ENCODE assay signal across 1 cellular context in the genomic region with DNA sequence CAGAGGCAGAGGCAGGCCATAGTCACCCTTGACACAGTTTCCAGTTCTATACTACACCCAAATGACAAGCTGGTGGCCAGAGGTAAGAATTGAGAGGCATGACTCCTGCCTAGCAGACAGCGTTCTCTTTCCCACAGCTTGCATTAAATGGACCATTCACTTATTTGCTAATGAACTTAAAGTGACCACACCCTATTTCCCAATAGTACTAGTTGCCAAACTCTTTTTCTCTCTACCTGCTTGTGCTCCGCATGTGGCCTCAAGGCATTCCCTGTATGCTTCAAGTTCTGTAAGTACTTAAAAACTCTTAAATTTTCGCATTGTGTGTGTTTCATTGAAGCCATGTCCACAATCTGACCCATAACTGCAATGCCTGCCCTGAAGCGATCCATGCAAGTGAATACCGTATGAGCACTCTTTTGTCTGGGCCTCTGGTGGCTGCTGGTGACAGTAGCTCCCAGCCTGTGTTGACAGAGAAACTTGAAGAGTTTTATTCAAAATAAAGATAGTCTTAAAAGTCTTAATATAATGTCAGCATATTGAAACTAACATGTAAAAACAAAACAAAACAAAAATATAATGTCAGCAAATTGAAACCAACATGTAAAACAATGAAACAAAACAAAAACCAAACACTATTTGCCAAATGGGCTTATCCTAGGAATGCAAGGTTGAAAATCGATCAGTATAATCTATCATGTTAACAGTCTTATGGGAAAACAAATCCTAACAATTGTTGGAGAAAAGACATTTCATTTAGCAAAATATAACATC.
TF ChIP-seq lines count a peak whose summit lies in the region.

No MANE protein-coding gene starts in this region.

TF ChIP-seq in SK-N-SH treated with all-trans-retinoic acid at 6 μM for 48 hours, 23 proteins besides CTCF, POLR2A, EP300 and RAD21 (continued from another document):
- TF ChIP-seq TCF4 (CRISPR knock-in tag; IDR thresholded peaks at IDR 0.05; ENCODE audit: borderline replicate concordance) (no peak), ZNF565 (CRISPR knock-in tag; conservative IDR thresholded peaks at IDR 0.05; ENCODE audit: low read depth) (no peak), PPARA (CRISPR knock-in tag; IDR thresholded peaks at IDR 0.05; ENCODE audit: borderline replicate concordance) (no peak), ZNF70 (CRISPR knock-in tag; IDR thresholded peaks at IDR 0.05) (no peak), GLIS3 (CRISPR knock-in tag; IDR thresholded peaks at IDR 0.05) (no peak), ZC3H10 (CRISPR knock-in tag; IDR thresholded peaks at IDR 0.05) (no peak), ISL1 (CRISPR knock-in tag; IDR thresholded peaks at IDR 0.05) (no peak), BACH2 (CRISPR knock-in tag; IDR thresholded peaks at IDR 0.05; ENCODE audit: borderline replicate concordance) (no peak)
